Comparison of ENCODE assay signal across 22 cellular contexts in the genomic region with DNA sequence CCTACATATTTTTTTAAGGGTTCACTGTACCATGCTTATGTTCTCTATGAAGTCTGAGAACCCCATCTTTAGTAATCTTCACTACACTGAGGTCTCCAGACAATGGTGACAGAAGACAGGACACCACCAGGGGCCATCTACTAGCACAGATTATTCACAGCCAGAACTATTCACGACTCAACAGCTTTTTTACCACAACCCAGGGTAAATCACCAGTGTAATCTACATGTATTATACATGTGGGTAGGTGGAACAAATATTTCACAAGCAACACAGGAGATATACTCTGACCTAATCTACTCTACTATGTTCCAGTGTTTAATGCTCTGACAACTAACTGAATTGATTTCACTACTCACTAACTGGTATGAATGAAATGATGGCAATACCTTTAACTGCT.
DNase-seq lines count a peak whose midpoint lies in the region; ATAC-seq and TF ChIP-seq lines count a peak whose summit lies in the region.
"Had no signal": no experiment of that assay in that cellular context is flagged by ENCODE, and none has a peak within 500 bp of the region (broad histone marks: within the 10 kb centered on the region; RNA-seq: fewer than 3 reads in every experiment).

No MANE protein-coding gene starts in this region.

- no peaks in the 10 kb centered on the region for H3K27me3 ChIP-seq in CD4-positive, alpha-beta memory T cell (ENCODE audit: insufficient read depth, low read length)
- H3K27me3 ChIP-seq in neutrophil (no peaks in the 10 kb centered on the region), PC-3 (ENCODE audit: low read length) (no peaks in the 10 kb centered on the region)
- H3K27me3 ChIP-seq: BE2C, esophagus muscularis mucosa, neural progenitor cell, tibial artery had no signal

- POLR2A ChIA-PET in CD4-positive, alpha-beta memory T cell (lab: Charles Lee; ENCODE audit: partially characterized antibody) = interaction anchor here (1.4 kb wide), 2 partner anchors 9 to 16 kb away, joined by 3 read pairs; no protein-coding TSS in a partner anchor
- POLR2A ChIA-PET in PC-3 (lab: Charles Lee; ENCODE audit: unreplicated experiment) = no interaction called here

- peaks cover 49% of the 10 kb centered on the region for H3K4me1 Mint-ChIP-seq in T-helper 1 cell treated with Interleukin-12 subunit alpha and Interleukin-12 subunit beta and Interleukin-4 antibody, amounts not matched to agents 30 μg/mL and 1 μg/mL, for 36 hours (ENCODE audit: low read depth)
- H3K4me1 Mint-ChIP-seq in CD4-positive, alpha-beta memory T cell = peaks cover 64 to 83% (median 70%) of the 10 kb centered on the region in 4 donors
- H3K4me1 Mint-ChIP-seq: mesothelial cell of epicardium had no signal

- peak overlapping the region; percentile 20 for H3K27ac Mint-ChIP-seq in T-helper 1 cell treated with Interleukin-12 subunit alpha and Interleukin-12 subunit beta and Interleukin-4 antibody, amounts not matched to agents 30 μg/mL and 1 μg/mL, for 36 hours
- H3K27ac Mint-ChIP-seq in CD4-positive, alpha-beta memory T cell = peak overlapping the region; percentile 95 to 99 (median 98)
- H3K27ac Mint-ChIP-seq in activated naive CD4-positive, alpha-beta T cell treated with anti-CD3 and anti-CD28 coated beads, Interleukin-2, amount 50 U/mL, for 72 hours = peak overlapping the region; percentile 40 to 86
- H3K27ac Mint-ChIP-seq: mesothelial cell of epicardium, neural progenitor cell had no signal

- no TSS peak for BruUV-seq in PC-3 (replicated peaks; lab: Mats Ljungman, UMichigan)

- intact Hi-C loops in CD4-positive, alpha-beta memory T cell (cut with micrococcal nuclease) = no loop called here
- intact Hi-C loops in PC-3 (cut with micrococcal nuclease) = no loop called here

- peaks cover 53% of the 10 kb centered on the region for H3K36me3 Mint-ChIP-seq in T-helper 1 cell treated with Interleukin-12 subunit alpha and Interleukin-12 subunit beta and Interleukin-4 antibody, amounts not matched to agents 30 μg/mL and 1 μg/mL, for 36 hours (ENCODE audit: low read depth)
- H3K36me3 Mint-ChIP-seq in CD4-positive, alpha-beta memory T cell = peaks cover 41 to 61% of the 10 kb centered on the region in 2 donors
- peaks cover 34 to 75% of the 10 kb centered on the region in 2 donors for H3K36me3 Mint-ChIP-seq in activated naive CD4-positive, alpha-beta T cell treated with anti-CD3 and anti-CD28 coated beads, Interleukin-2, amount 50 U/mL, for 72 hours
- H3K36me3 Mint-ChIP-seq: mesothelial cell of epicardium had no signal

- H3K79me2 ChIP-seq in PC-3 (ENCODE audit: low read length) = no peaks in the 10 kb centered on the region

- H3K4me3 Mint-ChIP-seq in T-helper 1 cell treated with Interleukin-12 subunit alpha and Interleukin-12 subunit beta and Interleukin-4 antibody, amounts not matched to agents 30 μg/mL and 1 μg/mL, for 36 hours = no peak overlapping the region
- peak overlapping the region in 1 of 8 donors; percentile 40 for H3K4me3 Mint-ChIP-seq in CD4-positive, alpha-beta memory T cell
- H3K4me3 Mint-ChIP-seq: mesothelial cell of epicardium, neural progenitor cell had no signal

- H4K20me1 ChIP-seq in PC-3 (ENCODE audit: low read length) = no peaks in the 10 kb centered on the region

- TF ChIP-seq CTCF in neutrophil (IDR thresholded peaks at IDR 0.05) = no peak
- TF ChIP-seq CTCF in PC-3 (conservative IDR thresholded peaks at IDR 0.05; ENCODE audit: low read depth, low read length) = no peak

- H3K9ac ChIP-seq in PC-3 (ENCODE audit: low read length) = no peak overlapping the region
- H3K9ac ChIP-seq: GM23248, neural progenitor cell had no signal

- H3K27me3 Mint-ChIP-seq in T-helper 1 cell treated with Interleukin-12 subunit alpha and Interleukin-12 subunit beta and Interleukin-4 antibody, amounts not matched to agents 30 μg/mL and 1 μg/mL, for 36 hours (ENCODE audit: low read depth) = no peaks in the 10 kb centered on the region
- no peaks in the 10 kb centered on the region for H3K27me3 Mint-ChIP-seq in CD4-positive, alpha-beta memory T cell

- peaks cover 4% of the 10 kb centered on the region for H3K9me3 Mint-ChIP-seq in T-helper 1 cell treated with Interleukin-12 subunit alpha and Interleukin-12 subunit beta and Interleukin-4 antibody, amounts not matched to agents 30 μg/mL and 1 μg/mL, for 36 hours
- peaks cover 0 to 2% (median 0%) of the 10 kb centered on the region in 8 donors for H3K9me3 Mint-ChIP-seq in CD4-positive, alpha-beta memory T cell
- H3K9me3 Mint-ChIP-seq in activated naive CD4-positive, alpha-beta T cell treated with anti-CD3 and anti-CD28 coated beads, Interleukin-2, amount 50 U/mL, for 72 hours = peaks cover 7 to 25% of the 10 kb centered on the region in 2 donors

- H3K4me1 ChIP-seq in CD4-positive, alpha-beta memory T cell (ENCODE audit: insufficient read depth, low read length) = peaks cover 56% of the 10 kb centered on the region
- H3K4me1 ChIP-seq in neutrophil (ENCODE audit: control insufficient read depth in 1 of 2, insufficient read depth in 1 of 2, low read depth in 1 of 2, low read length in 1 of 2) (peaks cover 63 to 75% of the 10 kb centered on the region in 2 experiments), PC-3 (ENCODE audit: insufficient read depth, low read length) (no peaks in the 10 kb centered on the region)
- H3K4me1 ChIP-seq: BE2C had no signal

- no peak overlapping the region for H3K4me2 ChIP-seq in PC-3 (ENCODE audit: low read length)
- H3K4me2 ChIP-seq: neural progenitor cell had no signal

- H3K4me3 ChIP-seq in CD4-positive, alpha-beta memory T cell (ENCODE audit: low read length in 2 of 2) = no peak overlapping the region
- H3K4me3 ChIP-seq in neutrophil (ENCODE audit: low read depth in 1 of 2, low read length in 1 of 2) = no peak overlapping the region
- no peak overlapping the region for H3K4me3 ChIP-seq in PC-3 (ENCODE audit: low read length)
- H3K4me3 ChIP-seq: esophagus muscularis mucosa, GM23248, K562, neural progenitor cell, tibial artery had no signal

- ATAC-seq in activated naive CD4-positive, alpha-beta T cell treated with anti-CD3 and anti-CD28 coated beads, Interleukin-2, amount 50 U/mL, for 72 hours = peak; percentile 62 to 63
- ATAC-seq in PC-3 = no peak
- ATAC-seq: K562, left colon, Panc1 had no signal

- H3F3A ChIP-seq in PC-3 (ENCODE audit: low read length, unreplicated experiment) = no peaks in the 10 kb centered on the region

- H3K9me2 ChIP-seq in PC-3 (replicated peaks; ENCODE audit: low read length) = no peaks in the 10 kb centered on the region

- CTCF ChIA-PET in CD4-positive, alpha-beta memory T cell (lab: Charles Lee; ENCODE audit: partially characterized antibody) = no interaction called here
- CTCF ChIA-PET in PC-3 (lab: Charles Lee) = no interaction called here

- no peak overlapping the region for H2AFZ ChIP-seq in PC-3 (ENCODE audit: low read length)
- H2AFZ ChIP-seq: GM23248, neural progenitor cell had no signal

- peaks cover 15% of the 10 kb centered on the region for H3K36me3 ChIP-seq in CD4-positive, alpha-beta memory T cell (ENCODE audit: insufficient read depth, low read length)
- H3K36me3 ChIP-seq in neutrophil (peaks cover 9% of the 10 kb centered on the region), PC-3 (ENCODE audit: low read depth, low read length) (no peaks in the 10 kb centered on the region)
- H3K36me3 ChIP-seq: BE2C, neural progenitor cell had no signal

- DNase-seq in T-helper 1 cell (no peak), PC-3 (no peak)
- no peak for DNase-seq in CD4-positive, alpha-beta memory T cell
- DNase-seq in activated naive CD4-positive, alpha-beta T cell treated with anti-CD3 and anti-CD28 coated beads, Interleukin-2, amount 50 U/mL, for 72 hours (ENCODE audit: low spot score in 2 of 2) = no peak
- no peak for DNase-seq in activated effector memory CD4-positive, alpha-beta T cell treated with anti-CD3 and anti-CD28 coated beads, Interleukin-2, amount 50 U/mL, for 16 hours
- DNase-seq in stimulated activated naive CD4-positive, alpha-beta T cell (lab: John Stamatoyannopoulos, UW) = no peak
- DNase-seq: aorta; BE2C; effector CD4-positive, alpha-beta T cell; GM23248; left colon; NCI-H1694; NCI-H82; tibial artery had no signal

- peak overlapping the region; percentile 54 for H3K27ac ChIP-seq in CD4-positive, alpha-beta memory T cell (ENCODE audit: low read depth, low read length)
- peak overlapping the region; percentile 96 for H3K27ac ChIP-seq in neutrophil
- no peak overlapping the region for H3K27ac ChIP-seq in PC-3 (ENCODE audit: low read length)
- H3K27ac ChIP-seq: 22Rv1, esophagus muscularis mucosa, GM23248, neural progenitor cell, tibial artery had no signal

- no peaks in the 10 kb centered on the region for H3K9me3 ChIP-seq in CD4-positive, alpha-beta memory T cell (ENCODE audit: control insufficient read depth in 1 of 2, low read length in 2 of 2)
- no peaks in the 10 kb centered on the region for H3K9me3 ChIP-seq in neutrophil
- no peaks in the 10 kb centered on the region for H3K9me3 ChIP-seq in PC-3 (ENCODE audit: low read length)
- H3K9me3 ChIP-seq: BE2C, esophagus muscularis mucosa, tibial artery had no signal

Comparison
In these comparisons a context has a peak if more than half of its experiments do, and no peak if none do; other contexts are left out.
1. H3K27ac Mint-ChIP-seq: peak in every context shown above with its lines; median percentile 98 in CD4-positive, alpha-beta memory T cell; 63 in activated naive CD4-positive, alpha-beta T cell treated with anti-CD3 and anti-CD28 coated beads, Interleukin-2, amount 50 U/mL, for 72 hours; 20 in T-helper 1 cell treated with Interleukin-12 subunit alpha and Interleukin-12 subunit beta and Interleukin-4 antibody, amounts not matched to agents 30 μg/mL and 1 μg/mL, for 36 hours.